ENCODE assay signal across 1 cellular context in genomic region chr10:46524471-46525176, GRCh38.
TF ChIP-seq lines count a peak whose summit lies in the region.

No MANE protein-coding gene starts in this region.

TF ChIP-seq in GM12878, 131 proteins besides CTCF, POLR2A, EP300 and RAD21:
- TF ChIP-seq IKZF2 (IDR thresholded peaks at IDR 0.05) (no peak), PBX3 (IDR thresholded peaks at IDR 0.05; ENCODE audit: insufficient replicate concordance, low read depth, low read length) (peak; percentile 12), RAD51 (IDR thresholded peaks at IDR 0.05) (no peak), TCF3 (IDR thresholded peaks at IDR 0.05; ENCODE audit: borderline replicate concordance, insufficient read depth, low read depth, low read length) (0 out of 2 replicates have a peak, but pooled peaks have one; percentile 7), RUNX3 (IDR thresholded peaks at IDR 0.05; ENCODE audit: low read length) (no peak), PRDM15 (CRISPR knock-in tag; IDR thresholded peaks at IDR 0.05) (no peak), DPF2 (IDR thresholded peaks at IDR 0.05) (no peak)
TF ChIP-seq in GM12878: peak in this region for 2.
